Comparison of ENCODE assay signal across 12 cellular contexts in the genomic region with DNA sequence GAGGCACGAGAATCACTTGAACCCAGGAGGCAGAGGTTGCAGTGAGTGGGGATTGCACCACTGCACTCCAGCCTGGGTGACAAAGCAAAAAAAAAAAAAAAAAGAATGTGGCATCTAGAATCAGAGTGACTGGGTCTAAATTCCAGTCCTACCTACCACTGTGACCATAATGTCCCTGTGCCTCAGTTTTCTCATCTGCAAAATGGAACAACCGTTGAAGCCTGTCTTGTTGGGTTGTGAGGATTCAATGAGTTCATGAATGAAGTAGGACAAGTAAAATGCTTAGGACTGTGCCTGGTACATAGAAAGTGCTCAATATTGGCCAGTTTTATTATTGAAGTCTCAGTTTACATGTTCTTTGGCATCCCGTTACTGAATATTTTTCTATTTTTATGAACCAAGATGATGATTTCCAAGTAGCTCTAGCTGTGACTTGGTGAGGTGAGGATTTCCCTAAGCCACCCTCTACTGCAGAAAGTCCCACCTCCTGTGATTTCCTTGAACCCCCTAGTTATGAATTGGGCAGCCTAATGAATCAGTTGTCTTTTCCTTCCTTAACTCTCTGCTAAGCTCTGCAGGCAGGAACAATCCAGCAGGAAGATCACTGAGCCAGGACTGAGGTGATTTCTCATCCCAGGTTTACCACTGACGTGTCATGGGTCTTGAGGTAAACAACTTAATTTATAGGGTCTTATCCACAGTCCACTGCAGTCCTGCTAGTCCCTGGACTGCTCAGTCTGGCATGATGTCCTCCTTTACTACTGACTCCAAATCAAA. TPM values are rescaled to one million over a fixed set of nuclear protein-coding genes. Genes with fewer than 3 reads are reported as not detected.
DNase-seq lines count a peak whose midpoint lies in the region; ATAC-seq and TF ChIP-seq lines count a peak whose summit lies in the region.
"Had no signal": no experiment of that assay in that cellular context is flagged by ENCODE, and none has a peak within 500 bp of the region (broad histone marks: within the 10 kb centered on the region; RNA-seq: fewer than 3 reads in every experiment).

No MANE protein-coding gene starts in this region.

- no peaks in the 10 kb centered on the region for H3K9me3 ChIP-seq in muscle layer of duodenum (ENCODE audit: control insufficient read depth in 1 of 2, low read length in 2 of 2)
- no peaks in the 10 kb centered on the region for H3K9me3 ChIP-seq in adrenal gland (replicated peaks in 1 of 3)

- ATAC-seq in activated T-cell treated with anti-CD3 and anti-CD28 coated beads, Interleukin-2, amount 50 U/mL, for 72 hours (replicated peaks in 1 of 2): no peak
- no peak for ATAC-seq in GM18858 (IDR thresholded peaks at IDR 0.05; ENCODE audit: unreplicated experiment)
- ATAC-seq: naive thymus-derived CD4-positive, alpha-beta T cell had no signal

- peaks cover 24% of the 10 kb centered on the region for H3K4me1 Mint-ChIP-seq in activated T-cell treated with anti-CD3 and anti-CD28 coated beads, Interleukin-2, amount 50 U/mL, for 72 hours (ENCODE audit: low read depth)
- H3K4me1 Mint-ChIP-seq in type B pancreatic cell (ENCODE audit: unreplicated experiment): peaks cover 7% of the 10 kb centered on the region

- TF ChIP-seq POLR2A in adrenal gland (IDR thresholded peaks at IDR 0.05): no peak

- H3K27me3 Mint-ChIP-seq in activated T-cell treated with anti-CD3 and anti-CD28 coated beads, Interleukin-2, amount 50 U/mL, for 72 hours (ENCODE audit: low read depth): no peaks in the 10 kb centered on the region
- H3K27me3 Mint-ChIP-seq in type B pancreatic cell: no peaks in the 10 kb centered on the region
- H3K27me3 Mint-ChIP-seq: naive thymus-derived CD4-positive, alpha-beta T cell had no signal

- H3K27ac ChIP-seq in muscle layer of duodenum (ENCODE audit: low read length) (peak overlapping the region; percentile 37), adrenal gland (peak overlapping the region in 2 of 5 donors; percentile 47 to 79)

- peaks cover 14 to 19% of the 10 kb centered on the region in 2 donors for H3K36me3 ChIP-seq in muscle layer of duodenum (ENCODE audit: control insufficient read depth in 1 of 2, insufficient read depth in 2 of 2, low read length in 2 of 2)
- peaks cover 0 to 25% of the 10 kb centered on the region in 2 donors for H3K36me3 ChIP-seq in adrenal gland (replicated peaks in 1 of 2)

- no peaks in the 10 kb centered on the region for H3K9me3 Mint-ChIP-seq in activated T-cell treated with anti-CD3 and anti-CD28 coated beads, Interleukin-2, amount 50 U/mL, for 72 hours
- H3K9me3 Mint-ChIP-seq in type B pancreatic cell: no peaks in the 10 kb centered on the region
- H3K9me3 Mint-ChIP-seq: naive thymus-derived CD4-positive, alpha-beta T cell had no signal

- H3K27me3 ChIP-seq in muscle layer of duodenum (ENCODE audit: low read depth, low read length) (no peaks in the 10 kb centered on the region), adrenal gland (no peaks in the 10 kb centered on the region)

- H3K4me3 Mint-ChIP-seq in activated T-cell treated with anti-CD3 and anti-CD28 coated beads, Interleukin-2, amount 50 U/mL, for 72 hours: no peak overlapping the region
- no peak overlapping the region for H3K4me3 Mint-ChIP-seq in type B pancreatic cell
- H3K4me3 Mint-ChIP-seq: naive thymus-derived CD4-positive, alpha-beta T cell had no signal

- H3K27ac Mint-ChIP-seq in activated T-cell treated with anti-CD3 and anti-CD28 coated beads, Interleukin-2, amount 50 U/mL, for 72 hours: peak overlapping the region; percentile 34
- H3K27ac Mint-ChIP-seq in type B pancreatic cell: peak overlapping the region; percentile 97

- intact Hi-C loops in adrenal gland (cut with DNase I): no loop called here

- WGBS in adrenal gland, 4 donors: 85 to 96% (median 94%) methylated on average over 4 of the region's 4 CpGs

- H3K4me1 ChIP-seq in muscle layer of duodenum (ENCODE audit: control insufficient read depth in 1 of 2, insufficient read depth in 2 of 2, low read length in 2 of 2): no peaks in the 10 kb centered on the region
- peaks cover 4 to 12% of the 10 kb centered on the region in 2 donors for H3K4me1 ChIP-seq in adrenal gland (replicated peaks in 1 of 2)

- TF ChIP-seq CTCF in type B pancreatic cell (conservative IDR thresholded peaks at IDR 0.05) (no peak), adrenal gland (IDR thresholded peaks at IDR 0.05) (no peak)

- H3K36me3 Mint-ChIP-seq in activated T-cell treated with anti-CD3 and anti-CD28 coated beads, Interleukin-2, amount 50 U/mL, for 72 hours (ENCODE audit: insufficient read depth in 2 of 2): peaks cover 8 to 28% of the 10 kb centered on the region in 2 donors
- peaks cover 25% of the 10 kb centered on the region for H3K36me3 Mint-ChIP-seq in type B pancreatic cell

- H3K4me3 ChIP-seq in muscle layer of duodenum (ENCODE audit: low read depth in 1 of 2, low read length in 2 of 2): no peak overlapping the region
- no peak overlapping the region for H3K4me3 ChIP-seq in adrenal gland

- no peak for DNase-seq in activated T-cell treated with anti-CD3 and anti-CD28 coated beads, Interleukin-2, amount 50 U/mL, for 72 hours
- DNase-seq in activated T-cell treated with anti-CD3 and anti-CD28 coated beads, Interleukin-2, amount 50 U/mL, for 48 hours: no peak
- DNase-seq in dermis blood vessel endothelial cell: peak; percentile 28
- no peak for DNase-seq in type B pancreatic cell (ENCODE audit: extremely low spot score, unreplicated experiment)
- no peak for DNase-seq in stimulated activated CD4-positive, alpha-beta T cell treated with anti-CD3 and anti-CD28 coated beads, Interleukin-15, amount 100 ng/mL, for 24 hours
- DNase-seq in adrenal gland: no peak
- DNase-seq: activated T-cell treated with anti-CD3 and anti-CD28 coated beads for 4 hours; naive thymus-derived CD4-positive, alpha-beta T cell; NCI-H1092 treated with DMSO at 0.1 percent for 48 hours; T-helper 1 cell had no signal

RNA-seq across cellular contexts. Expression of a gene that starts 18.9 kb away (rescaled TPM):
- 100 to 1,000 TPM; 105 to 108 TPM for total RNA-seq in activated T-cell treated with anti-CD3 and anti-CD28 coated beads, Interleukin-2, amount 50 U/mL, for 72 hours
- 49.7 and 82.9 TPM in 2 replicates for total RNA-seq in dermis blood vessel endothelial cell
- 65.7 and 79.9 TPM in 2 replicates for total RNA-seq in type B pancreatic cell (ENCODE audit: low replicate concordance)
- total RNA-seq in adrenal gland: 10 to 100 TPM; 45.7 to 74.5 (median 56.0) TPM
- polyA plus RNA-seq in adrenal gland: 10 to 100 TPM; 37.8 to 67.4 (median 43.4) TPM

RNA-seq across cellular contexts. Expression of a gene that starts 20.6 kb away (rescaled TPM):
- 10 to 100 TPM; 26.5 to 29.1 TPM for total RNA-seq in activated T-cell treated with anti-CD3 and anti-CD28 coated beads, Interleukin-2, amount 50 U/mL, for 72 hours
- 12.9 and 25.7 TPM in 2 replicates for total RNA-seq in dermis blood vessel endothelial cell
- 18.2 and 23.4 TPM in 2 replicates for total RNA-seq in type B pancreatic cell (ENCODE audit: low replicate concordance)
- total RNA-seq in adrenal gland: 10 to 100 TPM; 11.6 to 22.4 (median 16.6) TPM
- 10 to 100 TPM in 1 of 3 donors, 1 to 10 TPM in 2; 4.0 to 11.2 (median 5.6) TPM for polyA plus RNA-seq in adrenal gland

RNA-seq across cellular contexts. Expression of a gene that starts 23.2 kb away (rescaled TPM):
- total RNA-seq in activated T-cell treated with anti-CD3 and anti-CD28 coated beads, Interleukin-2, amount 50 U/mL, for 72 hours: under 1 TPM; 0.41 to 0.81 TPM
- 0.37 and 0.51 TPM in 2 replicates for total RNA-seq in dermis blood vessel endothelial cell
- 11.6 and 40.8 TPM in 2 replicates for total RNA-seq in type B pancreatic cell (ENCODE audit: low replicate concordance)
- total RNA-seq in adrenal gland: 10 to 100 TPM in 4 of 8 donors, 1 to 10 TPM in 4; 6.1 to 21.0 (median 10.8) TPM
- 10 to 100 TPM; 15.3 to 41.6 (median 37.9) TPM for polyA plus RNA-seq in adrenal gland
- polyA plus RNA-seq: naive thymus-derived CD4-positive, alpha-beta T cell had no signal

RNA-seq across cellular contexts. Expression of a gene that starts 59.1 kb away (rescaled TPM):
- 10 to 100 TPM; 33.5 to 46.1 TPM for total RNA-seq in activated T-cell treated with anti-CD3 and anti-CD28 coated beads, Interleukin-2, amount 50 U/mL, for 72 hours
- 3.3 and 5.4 TPM in 2 replicates for total RNA-seq in dermis blood vessel endothelial cell
- 6.0 and 18.3 TPM in 2 replicates for total RNA-seq in type B pancreatic cell (ENCODE audit: low replicate concordance)
- total RNA-seq in adrenal gland: 10 to 100 TPM in 7 of 8 donors, 1 to 10 TPM in 1; 5.8 to 53.0 (median 19.8) TPM
- polyA plus RNA-seq in adrenal gland: 10 to 100 TPM in 2 of 3 donors, 1 to 10 TPM in 1; 3.2 to 17.0 (median 11.8) TPM
